Comparison of ENCODE assay signal across 8 cellular contexts in the genomic region with DNA sequence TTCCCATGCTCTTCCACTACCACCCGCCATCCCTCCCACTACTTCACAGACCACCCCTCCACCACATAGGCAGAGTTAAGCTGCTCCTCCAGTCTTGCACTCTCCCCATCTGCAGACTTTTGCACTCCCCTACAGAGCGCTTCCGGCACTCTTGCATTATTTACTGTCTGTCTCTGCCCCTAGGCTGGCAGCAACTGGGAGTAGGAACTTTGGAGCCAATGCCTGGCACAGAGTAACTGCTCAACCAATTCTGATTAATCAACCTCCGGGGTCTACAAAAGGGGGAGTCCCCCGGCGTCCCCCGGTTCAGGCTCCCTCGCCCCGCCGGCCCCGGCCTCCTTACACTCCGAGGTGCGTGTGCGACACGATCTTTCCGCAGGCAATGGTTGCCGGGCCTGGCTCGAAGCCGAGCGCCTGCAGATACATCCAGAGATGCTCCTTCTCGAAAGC. TPM values are rescaled to one million over a fixed set of nuclear protein-coding genes. Genes with fewer than 3 reads are reported as not detected.
DNase-seq lines count a peak whose midpoint lies in the region; ATAC-seq, FAIRE-seq and TF ChIP-seq lines count a peak whose summit lies in the region.

No MANE protein-coding gene starts in this region.

- CTCF ChIA-PET in RWPE1 (lab: Yijun Ruan, JAX), result interaction anchor here (0.5 kb wide), 1 partner anchor 352 kb away, joined by 3 read pairs; no protein-coding TSS in a partner anchor

- POLR2A ChIA-PET in RWPE1 (lab: Yijun Ruan, JAX; ENCODE audit: low non-redundant PET), result no interaction called here

- peak; percentile 35 for ATAC-seq in HG03175 (IDR thresholded peaks at IDR 0.05; ENCODE audit: unreplicated experiment)

- DNase-seq in GM19239 (ENCODE audit: insufficient read length, low spot score), result no peak
- DNase-seq in RWPE1 (ENCODE audit: low spot score), result peak; percentile 55
- DNase-seq in adrenal gland, result peak in 2 of 7 donors; percentile 35 to 52
- DNase-seq in hepatocyte (ENCODE audit: low spot score), result no peak
- no peak for DNase-seq in NCI-H2029 treated with DMSO at 0.1 percent for 48 hours (lab: John Stamatoyannopoulos, UW)

- TF ChIP-seq CTCF in RWPE1 (conservative IDR thresholded peaks at IDR 0.05; ENCODE audit: low read depth) (no peak), adrenal gland (IDR thresholded peaks at IDR 0.05) (no peak), hepatocyte (IDR thresholded peaks at IDR 0.05; ENCODE audit: poor library complexity) (no peak)

- H3K9me3 ChIP-seq in BLaER1 treated with 17β-estradiol and CSF1 and Interleukin-3, amounts not matched to agents 10 nM and 100 nM (replicated peaks in 1 of 11), result no peaks in the 10 kb centered on the region; a peak in 1 of 22 replicates
- H3K9me3 ChIP-seq in adrenal gland (replicated peaks in 1 of 3) (no peaks in the 10 kb centered on the region), hepatocyte (ENCODE audit: low read depth) (no peaks in the 10 kb centered on the region)

- H3K27me3 ChIP-seq in BLaER1 treated with 17β-estradiol and CSF1 and Interleukin-3, amounts not matched to agents 10 nM and 100 nM, result no peaks in the 10 kb centered on the region
- no peaks in the 10 kb centered on the region for H3K27me3 ChIP-seq in adrenal gland
- H3K27me3 ChIP-seq in hepatocyte, result no peaks in the 10 kb centered on the region

- H3K79me2 ChIP-seq in hepatocyte, result peaks cover 38% of the 10 kb centered on the region

- peaks cover 0 to 44% (median 23%) of the 10 kb centered on the region in 11 experiments; a peak in 14 of 22 replicates for H4K20me1 ChIP-seq in BLaER1 treated with 17β-estradiol and CSF1 and Interleukin-3, amounts not matched to agents 10 nM and 100 nM
- H4K20me1 ChIP-seq in hepatocyte (ENCODE audit: insufficient read depth, poor library complexity, severe bottlenecking), result no peaks in the 10 kb centered on the region

- peak overlapping the region; percentile 33 to 91 (median 88); a peak in 21 of 22 replicates for H3K27ac ChIP-seq in BLaER1 treated with 17β-estradiol and CSF1 and Interleukin-3, amounts not matched to agents 10 nM and 100 nM
- peak overlapping the region; percentile 87 for H3K27ac ChIP-seq in RWPE1
- peak overlapping the region; percentile 72 to 96 (median 74) for H3K27ac ChIP-seq in adrenal gland
- peak overlapping the region; percentile 29 for H3K27ac ChIP-seq in hepatocyte
- peak overlapping the region in 20 of 21 experiments; percentile 75 to 93 (median 86) for H3K27ac ChIP-seq in skin epidermis

- peak overlapping the region; percentile 51 for H2AFZ ChIP-seq in hepatocyte

- H3K9me2 ChIP-seq in hepatocyte (replicated peaks; ENCODE audit: insufficient read depth), result no peaks in the 10 kb centered on the region

- H3K4me2 ChIP-seq in BLaER1 treated with 17β-estradiol and CSF1 and Interleukin-3, amounts not matched to agents 10 nM and 100 nM, result peak overlapping the region; percentile 87 to 97 (median 94)
- H3K4me2 ChIP-seq in hepatocyte, result peak overlapping the region; percentile 93

- no peak for TF ChIP-seq POLR2A in adrenal gland (IDR thresholded peaks at IDR 0.05)

- H3K4me3 ChIP-seq in BLaER1 treated with 17β-estradiol and CSF1 and Interleukin-3, amounts not matched to agents 10 nM and 100 nM, result peak overlapping the region; percentile 81 to 94 (median 90)
- H3K4me3 ChIP-seq in adrenal gland (peak overlapping the region; percentile 33 to 83 (median 69)), hepatocyte (peak overlapping the region; percentile 48), skin epidermis (peak overlapping the region; percentile 70 to 94 (median 79))

- FAIRE-seq in GM19239 (lab: Jason Lieb, UNC), result peak; percentile 86

- WGBS in adrenal gland, 4 donors, result 0 to 2% (median 1%) methylated on average over 16 to 21 of the region's 21 CpGs
- 4% methylated on average over 21 of the region's 21 CpGs for WGBS in hepatocyte (ENCODE audit: low lambda C conversion rate, missing lambda C conversion rate)

- peaks cover 4 to 41% (median 34%) of the 10 kb centered on the region in 11 experiments; a peak in 19 of 22 replicates for H3K36me3 ChIP-seq in BLaER1 treated with 17β-estradiol and CSF1 and Interleukin-3, amounts not matched to agents 10 nM and 100 nM
- no peaks in the 10 kb centered on the region for H3K36me3 ChIP-seq in adrenal gland (replicated peaks in 1 of 2)
- no peaks in the 10 kb centered on the region for H3K36me3 ChIP-seq in hepatocyte (replicated peaks; ENCODE audit: insufficient read depth, low read depth)

- peak overlapping the region; percentile 85 to 94 (median 91) for H3K9ac ChIP-seq in BLaER1 treated with 17β-estradiol and CSF1 and Interleukin-3, amounts not matched to agents 10 nM and 100 nM

- intact Hi-C loops in adrenal gland (cut with DNase I), result no loop called here

- peaks cover 28 to 40% (median 36%) of the 10 kb centered on the region in 10 experiments for H3K4me1 ChIP-seq in BLaER1 treated with 17β-estradiol and CSF1 and Interleukin-3, amounts not matched to agents 10 nM and 100 nM
- H3K4me1 ChIP-seq in adrenal gland (replicated peaks in 1 of 2) (peaks cover 11 to 12% of the 10 kb centered on the region in 2 donors), hepatocyte (ENCODE audit: insufficient read depth) (peaks cover 9% of the 10 kb centered on the region)

RNA-seq across cellular contexts. Expression of a gene that starts 0.5 kb away (rescaled TPM):
- total RNA-seq in adrenal gland, result 10 to 100 TPM in 5 of 8 donors, 1 to 10 TPM in 3; 5.2 to 15.0 (median 12.6) TPM
- 10 to 100 TPM in 1 of 3 donors, 1 to 10 TPM in 2; 4.0 to 14.7 (median 5.8) TPM for polyA plus RNA-seq in adrenal gland
- total RNA-seq in hepatocyte, result 10.7 and 12.4 TPM in 2 replicates
- polyA plus RNA-seq in hepatocyte, result 2.2 and 2.9 TPM in 2 replicates

RNA-seq across cellular contexts. Expression of a gene that starts 25.1 kb away (rescaled TPM):
- 100 to 1,000 TPM; 134 to 426 (median 221) TPM for total RNA-seq in adrenal gland
- 100 to 1,000 TPM in 1 of 3 donors, 10 to 100 TPM in 2; 43.4 to 134 (median 81.2) TPM for polyA plus RNA-seq in adrenal gland
- total RNA-seq in hepatocyte, result 402 and 427 TPM in 2 replicates
- 401 and 508 TPM in 2 replicates for polyA plus RNA-seq in hepatocyte

RNA-seq across cellular contexts. Expression of a gene that starts 53.0 kb away (rescaled TPM):
- total RNA-seq in adrenal gland (100 to 1,000 TPM in 3 of 8 donors, 10 to 100 TPM in 5; 41.8 to 115 (median 89.0) TPM), hepatocyte (63.8 and 84.2 TPM in 2 replicates)
- polyA plus RNA-seq in adrenal gland (10 to 100 TPM; 29.5 to 95.1 (median 45.4) TPM), hepatocyte (127 and 147 TPM in 2 replicates)

Comparison
In these comparisons a context has a peak if more than half of its experiments do, and no peak if none do; other contexts are left out.
1. H3K27ac ChIP-seq: peak in every context shown above with its lines; median percentile 88 in BLaER1 treated with 17β-estradiol and CSF1 and Interleukin-3, amounts not matched to agents 10 nM and 100 nM; 87 in RWPE1; 86 in skin epidermis; 74 in adrenal gland; 29 in hepatocyte.